ENCODE assay signal across 10 cellular contexts in genomic region chr3:127784865-127785710, GRCh38. TPM values are rescaled to one million over a fixed set of nuclear protein-coding genes. Genes with fewer than 3 reads are reported as not detected.
DNase-seq lines count a peak whose midpoint lies in the region; ATAC-seq and TF ChIP-seq lines count a peak whose summit lies in the region.
"Had no signal": no experiment of that assay in that cellular context is flagged by ENCODE, and none has a peak within 500 bp of the region (broad histone marks: within the 10 kb centered on the region; RNA-seq: fewer than 3 reads in every experiment).

No MANE protein-coding gene starts in this region.

- intact Hi-C loops in left lung (cut with DNase I) = no loop called here

- peak overlapping the region; percentile 5 to 9 for H3K27ac ChIP-seq in left lung

- peaks cover 9 to 39% of the 10 kb centered on the region in 2 donors for H3K4me1 Mint-ChIP-seq in stimulated activated naive B cell treated with anti-CD40 and anti-IgM and Interleukin-4, amounts not matched to agents 10 μg/mL and 1 μg/mL and 100 μg/mL, for 72 hours

- peaks cover 26 to 29% of the 10 kb centered on the region in 2 donors for H3K36me3 Mint-ChIP-seq in stimulated activated naive B cell treated with anti-CD40 and anti-IgM and Interleukin-4, amounts not matched to agents 10 μg/mL and 1 μg/mL and 100 μg/mL, for 72 hours

- no peak for TF ChIP-seq CTCF in left lung (IDR thresholded peaks at IDR 0.05)

- H3K27me3 ChIP-seq in left lung = no peaks in the 10 kb centered on the region

- peaks cover 0 to 22% of the 10 kb centered on the region in 2 donors for H3K36me3 ChIP-seq in left lung

- peaks cover 28 to 56% of the 10 kb centered on the region in 2 donors for H3K4me1 ChIP-seq in left lung

- H3K4me3 Mint-ChIP-seq in stimulated activated naive B cell treated with anti-CD40 and anti-IgM and Interleukin-4, amounts not matched to agents 10 μg/mL and 1 μg/mL and 100 μg/mL, for 72 hours = peak overlapping the region in 1 of 2 donors; percentile 14

- peak; percentile 33 for DNase-seq in NCI-H1092 (lab: John Stamatoyannopoulos, UW)
- peak; percentile 74 for DNase-seq in NCI-H69 (lab: John Stamatoyannopoulos, UW)
- DNase-seq in left lung = peak; percentile 74 to 80
- no peak for DNase-seq in stimulated activated naive B cell treated with anti-CD40 and anti-IgM and Interleukin-4, amounts not matched to agents 10 μg/mL and 1 μg/mL and 100 μg/mL, for 72 hours
- DNase-seq in inferior parietal cortex (ENCODE audit: extremely low spot score) = no peak
- no peak for DNase-seq in AG08396 (ENCODE audit: low spot score)
- DNase-seq: Caco-2, hippocampal formation had no signal

- H3K27me3 Mint-ChIP-seq in stimulated activated naive B cell treated with anti-CD40 and anti-IgM and Interleukin-4, amounts not matched to agents 10 μg/mL and 1 μg/mL and 100 μg/mL, for 72 hours = peaks cover 5 to 7% of the 10 kb centered on the region in 2 donors

- H3K9me3 Mint-ChIP-seq in stimulated activated naive B cell treated with anti-CD40 and anti-IgM and Interleukin-4, amounts not matched to agents 10 μg/mL and 1 μg/mL and 100 μg/mL, for 72 hours = no peaks in the 10 kb centered on the region

- no peaks in the 10 kb centered on the region for H3K9me3 ChIP-seq in left lung
- H3K9me3 ChIP-seq: Caco-2 had no signal

- peak overlapping the region; percentile 86 for H3K27ac Mint-ChIP-seq in stimulated activated naive B cell treated with anti-CD40 and anti-IgM and Interleukin-4, amounts not matched to agents 10 μg/mL and 1 μg/mL and 100 μg/mL, for 72 hours

- ATAC-seq in left lung (peak; percentile 85), HG03135 (IDR thresholded peaks at IDR 0.05; ENCODE audit: unreplicated experiment) (no peak)
- no peak for ATAC-seq in stimulated activated naive B cell treated with anti-CD40 and anti-IgM and Interleukin-4, amounts not matched to agents 10 μg/mL and 1 μg/mL and 100 μg/mL, for 72 hours (replicated peaks)

- no peak overlapping the region for H3K4me3 ChIP-seq in left lung
- H3K4me3 ChIP-seq: smooth muscle cell had no signal

RNA-seq across cellular contexts. Expression of gene MGLL, which starts 37.2 kb away (rescaled TPM):
- 100 to 1,000 TPM; 214 to 318 TPM for total RNA-seq in left lung

Comparison
In these comparisons a context has a peak if more than half of its experiments do, and no peak if none do; other contexts are left out.
1. DNase-seq: peak in NCI-H1092 (single experiment), NCI-H69 (single experiment) and left lung (2 of 2); none in stimulated activated naive B cell treated with anti-CD40 and anti-IgM and Interleukin-4, amounts not matched to agents 10 μg/mL and 1 μg/mL and 100 μg/mL, for 72 hours (single experiment), inferior parietal cortex (single experiment) and AG08396 (single experiment).